8 cellular contexts compared by ENCODE assay signal in genomic region chr6:165729307-165729936, GRCh38.
A peak's percentile ranks its signal among the peaks of the same experiment; 100 is the strongest.
DNase-seq lines count a peak whose midpoint lies in the region; ATAC-seq and TF ChIP-seq lines count a peak whose summit lies in the region.

No MANE protein-coding gene starts in this region.

- H3K4me3 ChIP-seq in HFF-Myc (replicated peaks; ENCODE audit: low read depth, low read length) (no peak overlapping the region), fibroblast of lung (replicated peaks in 1 of 4; ENCODE audit: control extremely low read depth in 1 of 4, insufficient read depth in 1 of 4, low read depth in 3 of 4, low read length in 4 of 4) (no peak overlapping the region), gastrocnemius medialis (no peak overlapping the region)

- H3K36me3 Mint-ChIP-seq in activated CD8-positive, alpha-beta memory T cell treated with anti-CD3 and anti-CD28 coated beads, Interleukin-2, amount 10 ng/mL, durations not matched to agents 7 days and 5 days = no peaks in the 10 kb centered on the region

- no peaks in the 10 kb centered on the region for H3K9me3 Mint-ChIP-seq in activated CD8-positive, alpha-beta memory T cell treated with anti-CD3 and anti-CD28 coated beads, Interleukin-2, amount 10 ng/mL, durations not matched to agents 7 days and 5 days (ENCODE audit: low read depth)

- in situ Hi-C loops in gastrocnemius medialis (cut with MboI; ENCODE audit: low sequenced_read_pairs in 4 of 4) = loop anchor here in 1 of 4 donors (10.0 kb wide), 1 partner anchor 115 kb away; no protein-coding TSS in a partner anchor

- H3K4me3 Mint-ChIP-seq in activated CD8-positive, alpha-beta memory T cell treated with anti-CD3 and anti-CD28 coated beads, Interleukin-2, amount 10 ng/mL, durations not matched to agents 7 days and 5 days = no peak overlapping the region

- H3K36me3 ChIP-seq in fibroblast of lung (ENCODE audit: control insufficient read depth, insufficient read depth, low read length) (no peaks in the 10 kb centered on the region), gastrocnemius medialis (no peaks in the 10 kb centered on the region)

- no peak for ATAC-seq in activated CD8-positive, alpha-beta memory T cell treated with anti-CD3 and anti-CD28 coated beads, Interleukin-2, amount 10 ng/mL, durations not matched to agents 7 days and 5 days
- ATAC-seq in gastrocnemius medialis (no peak), HG03521 (IDR thresholded peaks at IDR 0.05; ENCODE audit: unreplicated experiment) (no peak)

- H3K4me1 Mint-ChIP-seq in activated CD8-positive, alpha-beta memory T cell treated with anti-CD3 and anti-CD28 coated beads, Interleukin-2, amount 10 ng/mL, durations not matched to agents 7 days and 5 days = no peaks in the 10 kb centered on the region

- no peak overlapping the region for H3K4me2 ChIP-seq in fibroblast of lung (ENCODE audit: extremely low read depth, insufficient read depth, low read length)

- DNase-seq in activated CD8-positive, alpha-beta memory T cell treated with anti-CD3 and anti-CD28 coated beads for 48 hours (ENCODE audit: low read depth in 2 of 3, low spot score in 2 of 3) = peak in 2 of 3 experiments; percentile 7 to 9
- DNase-seq in activated CD8-positive, alpha-beta memory T cell treated with anti-CD3 and anti-CD28 coated beads, Interleukin-2, amount 10 ng/mL, durations not matched to agents 7 days and 5 days = no peak
- DNase-seq in HFF-Myc (ENCODE audit: extremely low read depth, low read depth) (no peak), RWPE1 (ENCODE audit: low spot score) (peak; percentile 64), fibroblast of lung (ENCODE audit: low read depth in 2 of 2) (peak in 1 of 2 donors; percentile 7), gastrocnemius medialis (no peak), cerebellum (ENCODE audit: low spot score) (no peak)

- no peak overlapping the region for H2AFZ ChIP-seq in fibroblast of lung (ENCODE audit: low read length)

- peak; percentile 49 for TF ChIP-seq CTCF in HFF-Myc (IDR thresholded peaks at IDR 0.05; ENCODE audit: low read depth, low read length, missing control alignments)
- peak; percentile 75 for TF ChIP-seq CTCF in RWPE1 (conservative IDR thresholded peaks at IDR 0.05; ENCODE audit: low read depth)
- peak; percentile 17 to 59 for TF ChIP-seq CTCF in fibroblast of lung (conservative IDR thresholded peaks at IDR 0.05 in 1 of 2, IDR thresholded peaks at IDR 0.05 in 1 of 2; ENCODE audit: low read depth in 1 of 2, low read length in 2 of 2)
- TF ChIP-seq CTCF in gastrocnemius medialis (IDR thresholded peaks at IDR 0.05 in 4 of 5, conservative IDR thresholded peaks at IDR 0.05 in 1 of 5) = peak; percentile 33 to 71 (median 46)

- no peak for TF ChIP-seq POLR2A in gastrocnemius medialis (IDR thresholded peaks at IDR 0.05)

- intact Hi-C loops in gastrocnemius medialis (cut with DNase I; ENCODE audit: low total_unique reads) = no loop called here

- no peak overlapping the region for H3K27ac Mint-ChIP-seq in activated CD8-positive, alpha-beta memory T cell treated with anti-CD3 and anti-CD28 coated beads, Interleukin-2, amount 10 ng/mL, durations not matched to agents 7 days and 5 days

- no peaks in the 10 kb centered on the region for H3K27me3 ChIP-seq in fibroblast of lung (ENCODE audit: control insufficient read depth, insufficient read depth, low read length)
- H3K27me3 ChIP-seq in gastrocnemius medialis = no peaks in the 10 kb centered on the region

- POLR2A ChIA-PET in RWPE1 (lab: Yijun Ruan, JAX; ENCODE audit: low non-redundant PET) = no interaction called here

- CTCF ChIA-PET in activated CD8-positive, alpha-beta memory T cell treated with anti-CD3 and anti-CD28 coated beads, Interleukin-2, amount 10 ng/mL, durations not matched to agents 7 days and 5 days (lab: Charles Lee) = interaction anchor here (0.8 to 2.0 kb wide), 3 partner anchors 47 to 377 kb away, joined by 3 to 6 read pairs (median 4); no protein-coding TSS in a partner anchor
- CTCF ChIA-PET in RWPE1 (lab: Yijun Ruan, JAX) = interaction anchor here (0.7 to 2.0 kb wide), 7 partner anchors 10 to 283 kb away, joined by 3 to 9 read pairs (median 3); no protein-coding TSS in a partner anchor

- no peak overlapping the region for H3K27ac ChIP-seq in RWPE1
- no peak overlapping the region for H3K27ac ChIP-seq in fibroblast of lung (ENCODE audit: insufficient read depth, low read length)
- no peak overlapping the region for H3K27ac ChIP-seq in gastrocnemius medialis

- H3K79me2 ChIP-seq in fibroblast of lung (ENCODE audit: control insufficient read depth, insufficient read depth, low read length) = no peaks in the 10 kb centered on the region

- H3K4me1 ChIP-seq in fibroblast of lung (ENCODE audit: control insufficient read depth, extremely low read depth, insufficient read depth, low read length) (no peaks in the 10 kb centered on the region), gastrocnemius medialis (no peaks in the 10 kb centered on the region)

- no peaks in the 10 kb centered on the region for H3K27me3 Mint-ChIP-seq in activated CD8-positive, alpha-beta memory T cell treated with anti-CD3 and anti-CD28 coated beads, Interleukin-2, amount 10 ng/mL, durations not matched to agents 7 days and 5 days

- no peaks in the 10 kb centered on the region for H4K20me1 ChIP-seq in fibroblast of lung (ENCODE audit: control insufficient read depth, extremely low read depth, insufficient read depth, low read length)

- H3K9ac ChIP-seq in fibroblast of lung (ENCODE audit: insufficient read depth, low read length) = no peak overlapping the region

- H3K9me3 ChIP-seq in fibroblast of lung (ENCODE audit: control insufficient read depth, insufficient read depth, low read depth, low read length) (no peaks in the 10 kb centered on the region), gastrocnemius medialis (no peaks in the 10 kb centered on the region)

Comparison
In these comparisons a context has a peak if more than half of its experiments do, and no peak if none do; other contexts are left out.
1. DNase-seq: peak in activated CD8-positive, alpha-beta memory T cell treated with anti-CD3 and anti-CD28 coated beads for 48 hours (2 of 3) and RWPE1 (single experiment); none in activated CD8-positive, alpha-beta memory T cell treated with anti-CD3 and anti-CD28 coated beads, Interleukin-2, amount 10 ng/mL, durations not matched to agents 7 days and 5 days (single experiment), HFF-Myc (single experiment), gastrocnemius medialis (0 of 2) and cerebellum (single experiment).
2. Peak in every context shown above with its lines, with median percentiles within 50 percentile points of each other: CTCF ChIP-seq.